In the genomic region with DNA sequence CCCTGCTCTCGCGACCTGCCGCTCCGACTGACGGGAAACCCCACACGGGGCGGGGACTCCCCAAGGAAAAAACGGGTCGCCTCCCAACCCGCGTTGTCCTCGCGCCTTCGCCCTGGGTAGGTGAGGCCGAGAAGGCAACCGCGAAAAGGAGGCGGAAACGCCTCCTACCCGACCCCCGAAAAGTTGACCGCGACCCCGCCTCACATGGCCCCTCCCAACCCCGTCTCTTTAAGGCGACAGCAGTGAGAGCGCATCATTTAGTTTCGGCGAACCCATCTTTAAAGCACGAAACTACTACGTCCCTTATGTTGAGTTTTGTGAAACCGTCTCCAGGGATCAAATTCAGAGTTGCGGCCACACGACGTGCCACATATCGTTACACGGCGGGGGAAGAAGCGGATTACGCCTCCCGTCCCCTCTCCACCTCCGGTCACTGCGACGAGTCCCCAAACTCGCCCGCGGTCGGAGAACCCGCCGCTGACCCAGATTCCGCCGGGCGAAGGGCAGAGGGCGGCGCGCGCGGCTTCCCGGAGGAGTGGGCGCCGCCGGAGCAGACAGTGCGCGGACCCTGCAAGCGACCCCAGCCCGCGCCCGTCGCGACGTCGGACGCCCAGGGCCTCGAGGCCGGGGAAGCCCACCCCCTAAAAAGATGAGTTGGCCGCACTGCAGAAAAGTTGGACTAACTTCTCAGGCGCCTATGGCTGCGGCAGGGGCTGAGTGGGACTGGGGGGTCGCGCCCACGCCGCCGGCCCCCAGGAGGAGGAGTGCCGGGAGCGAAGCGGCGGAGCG, we compare ENCODE assay signal across 8 cellular contexts. TPM values are rescaled to one million over a fixed set of nuclear protein-coding genes. Genes with fewer than 3 reads are reported as not detected.
DNase-seq lines count a peak whose midpoint lies in the region; ATAC-seq, FAIRE-seq and TF ChIP-seq lines count a peak whose summit lies in the region.

No MANE protein-coding gene starts in this region.

- FAIRE-seq in HTR-8/SVneo (lab: Jason Lieb, UNC) = no peak

- H3K4ac ChIP-seq in neuronal stem cell (ENCODE audit: low read length) = peak overlapping the region; percentile 1

- H3K4me3 ChIP-seq in neuronal stem cell (ENCODE audit: low read length in 2 of 2) = peak overlapping the region; percentile 75 to 99

- TF ChIP-seq CTCF in foreskin keratinocyte (conservative IDR thresholded peaks at IDR 0.05) = no peak

- H3K14ac ChIP-seq in neuronal stem cell (ENCODE audit: low read length) = peak overlapping the region; percentile 10

- H3K27ac ChIP-seq in foreskin keratinocyte (peak overlapping the region; percentile 74), neuronal stem cell (replicated peaks; ENCODE audit: low read length) (peak overlapping the region; percentile 85), substantia nigra (ENCODE audit: low read depth, low read length, poor library complexity, severe bottlenecking) (peak overlapping the region; percentile 88)

- H2AK5ac ChIP-seq in neuronal stem cell (ENCODE audit: low read depth, low read length) = peak overlapping the region; percentile 85

- H3K27me3 ChIP-seq in foreskin keratinocyte = no peaks in the 10 kb centered on the region
- H3K27me3 ChIP-seq in neuronal stem cell (ENCODE audit: control insufficient read depth in 3 of 3, insufficient read depth in 3 of 3, low read depth in 1 of 3, low read length in 3 of 3) = no peaks in the 10 kb centered on the region

- no peak overlapping the region for H2BK15ac ChIP-seq in neuronal stem cell (ENCODE audit: low read length)

- WGBS in neuronal stem cell (ENCODE audit: extremely low coverage in 2 of 2, insufficient read length in 2 of 2, insufficient replicate concordance in 1 of 2), 2 donors = no CpG with 5 or more reads among the region's 88 CpGs

- no peak overlapping the region for H2BK12ac ChIP-seq in neuronal stem cell (ENCODE audit: low read length)

- H4K8ac ChIP-seq in neuronal stem cell (ENCODE audit: low read depth, low read length) = peak overlapping the region; percentile 86

- peak; percentile 28 for DNase-seq in COR-L47 (lab: John Stamatoyannopoulos, UW)
- DNase-seq in HTR-8/SVneo (ENCODE audit: insufficient read length, low spot score) = peak; percentile 66
- DNase-seq in activated effector memory CD4-positive, alpha-beta T cell treated with Interleukin-2 at 50 U/mL for 16 hours = peak; percentile 81
- DNase-seq in foreskin keratinocyte = peak; percentile 32 to 61
- peak; percentile 65 for DNase-seq in neuronal stem cell (ENCODE audit: low spot score)
- DNase-seq in substantia nigra (lab: John Stamatoyannopoulos, UW) = peak in 47 of 49 donors; percentile 19 to 87 (median 59)

- H3K9ac ChIP-seq in neuronal stem cell (ENCODE audit: low read depth, low read length, poor library complexity) = peak overlapping the region; percentile 93

- H4K91ac ChIP-seq in neuronal stem cell (ENCODE audit: low read depth, low read length, poor library complexity) = no peak overlapping the region

- H3K36me3 ChIP-seq in neuronal stem cell (replicated peaks in 1 of 2; ENCODE audit: control insufficient read depth in 2 of 2, insufficient read depth in 2 of 2, low read length in 2 of 2) = peaks cover 4 to 25% of the 10 kb centered on the region in 2 donors

- peak overlapping the region; percentile 94 for H2BK5ac ChIP-seq in neuronal stem cell (ENCODE audit: low read length)

- peak overlapping the region; percentile 67 for H3K23ac ChIP-seq in neuronal stem cell (ENCODE audit: low read depth, low read length, poor library complexity)

- peak overlapping the region; percentile 66 for H2AFZ ChIP-seq in neuronal stem cell (ENCODE audit: low read length)

- H3K18ac ChIP-seq in neuronal stem cell (ENCODE audit: low read length) = peak overlapping the region; percentile 96

- peaks cover 4% of the 10 kb centered on the region for H3K79me1 ChIP-seq in neuronal stem cell (ENCODE audit: low read depth, low read length)

- TF ChIP-seq POLR2A in Raji (IDR thresholded peaks at IDR 0.05; ENCODE audit: insufficient read depth, low read depth, low read length) = peak; percentile 87

- no peak overlapping the region for H2BK120ac ChIP-seq in neuronal stem cell (ENCODE audit: low read depth, low read length)

- H3K4me2 ChIP-seq in neuronal stem cell (ENCODE audit: insufficient read depth, low read length, poor library complexity, severe bottlenecking) = peak overlapping the region; percentile 73

- peaks cover 12% of the 10 kb centered on the region for H3K4me1 ChIP-seq in foreskin keratinocyte
- H3K4me1 ChIP-seq in neuronal stem cell (ENCODE audit: control insufficient read depth in 2 of 2, insufficient read depth in 1 of 2, low read depth in 1 of 2, low read length in 2 of 2) = peaks cover 1 to 7% of the 10 kb centered on the region in 2 donors

- ATAC-seq in GM19468 (IDR thresholded peaks at IDR 0.05; ENCODE audit: extremely low read depth, unreplicated experiment) = peak; percentile 13
- peak; percentile 43 for ATAC-seq in foreskin keratinocyte

- H3K9me3 ChIP-seq in neuronal stem cell (replicated peaks in 1 of 2; ENCODE audit: control insufficient read depth in 2 of 2, insufficient read depth in 1 of 2, low read depth in 1 of 2, low read length in 2 of 2) = no peaks in the 10 kb centered on the region

RNA-seq across cellular contexts. Expression of gene ANP32E, which starts 1.1 kb away (rescaled TPM):
- 37.1 and 49.4 TPM in 2 replicates for total RNA-seq in foreskin keratinocyte
- polyA plus RNA-seq in foreskin keratinocyte = 24.1 and 32.9 TPM in 2 replicates
- 111 TPM for polyA plus RNA-seq in neuronal stem cell (2013, experiment 1 of 2)
- 112 TPM for polyA plus RNA-seq in neuronal stem cell (2013, experiment 2 of 2)

RNA-seq across cellular contexts. Expression of gene CA14, which starts 22.7 kb away (rescaled TPM):
- 0.37 and 0.60 TPM in 2 replicates for total RNA-seq in foreskin keratinocyte
- 0.66 and 0.72 TPM in 2 replicates for polyA plus RNA-seq in foreskin keratinocyte
- 46.7 TPM for polyA plus RNA-seq in neuronal stem cell (2013, experiment 1 of 2)
- 45.5 TPM for polyA plus RNA-seq in neuronal stem cell (2013, experiment 2 of 2)

RNA-seq across cellular contexts. Expression of gene APH1A, which starts 34.0 kb away (rescaled TPM):
- total RNA-seq in foreskin keratinocyte = 138 and 153 TPM in 2 replicates
- 142 and 166 TPM in 2 replicates for polyA plus RNA-seq in foreskin keratinocyte
- polyA plus RNA-seq in neuronal stem cell (2013, experiment 1 of 2) = 76.8 TPM
- 76.7 TPM for polyA plus RNA-seq in neuronal stem cell (2013, experiment 2 of 2)

RNA-seq across cellular contexts. Expression of gene C1orf54, which starts 37.7 kb away (rescaled TPM):
- total RNA-seq in foreskin keratinocyte = 0.48 and 0.85 TPM in 2 replicates
- 0.72 and 0.80 TPM in 2 replicates for polyA plus RNA-seq in foreskin keratinocyte
- polyA plus RNA-seq in neuronal stem cell (2013, experiment 1 of 2) = 32.4 TPM
- 31.9 TPM for polyA plus RNA-seq in neuronal stem cell (2013, experiment 2 of 2)

RNA-seq across cellular contexts. Expression of gene CIART, which starts 47.5 kb away (rescaled TPM):
- 4.8 and 6.2 TPM in 2 replicates for total RNA-seq in foreskin keratinocyte
- polyA plus RNA-seq in foreskin keratinocyte = 4.7 and 6.7 TPM in 2 replicates
- 9.0 TPM for polyA plus RNA-seq in neuronal stem cell (2013, experiment 1 of 2)
- 10.1 TPM for polyA plus RNA-seq in neuronal stem cell (2013, experiment 2 of 2)

Comparison
In these comparisons a context has a peak if more than half of its experiments do, and no peak if none do; other contexts are left out.
1. Peak in every context shown above with its lines: DNase-seq, ATAC-seq, H3K4me3 ChIP-seq and H3K27ac ChIP-seq.
2. DNase-seq: peak in every context shown above with its lines; median percentile 81 in activated effector memory CD4-positive, alpha-beta T cell treated with Interleukin-2 at 50 U/mL for 16 hours; 66 in HTR-8/SVneo; 65 in neuronal stem cell; 59 in substantia nigra; 46 in foreskin keratinocyte; 28 in COR-L47.